ENCODE assay signal across 8 cellular contexts in the genomic region with DNA sequence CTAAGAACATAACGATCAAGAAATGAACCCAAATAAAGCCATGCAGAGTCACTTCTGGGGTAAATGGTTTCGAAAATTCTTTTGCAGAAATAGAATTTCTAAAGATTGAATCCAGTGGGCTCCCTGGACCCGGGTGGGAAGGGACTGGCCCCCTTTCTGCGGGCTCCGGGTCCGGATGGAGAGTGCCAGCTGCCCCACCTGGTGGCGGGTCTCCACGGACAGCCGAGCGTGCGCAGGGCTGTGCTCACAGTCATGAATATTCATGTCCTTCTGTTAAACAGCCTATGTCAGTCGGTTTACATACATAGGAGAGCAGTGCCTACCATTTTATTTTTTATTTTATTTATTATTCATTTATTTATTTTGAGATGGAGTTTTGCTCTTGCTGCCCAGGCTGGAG. TPM values are rescaled to one million over a fixed set of nuclear protein-coding genes. Genes with fewer than 3 reads are reported as not detected.
DNase-seq lines count a peak whose midpoint lies in the region; ATAC-seq, FAIRE-seq and TF ChIP-seq lines count a peak whose summit lies in the region.

No MANE protein-coding gene starts in this region.

- peak; percentile 60 to 80 (median 76) for TF ChIP-seq CTCF in H1 (IDR thresholded peaks at IDR 0.05; ENCODE audit: control extremely low read depth in 1 of 3, insufficient read depth in 1 of 3, low read depth in 1 of 3, low read length in 3 of 3)
- no peak for TF ChIP-seq CTCF in CD14-positive monocyte (IDR thresholded peaks at IDR 0.05)

- CTCF ChIA-PET in H1 (lab: Charles Lee; ENCODE audit: partially characterized antibody): interaction anchor here (1.3 to 7.0 kb wide), 5 partner anchors 20 to 64 kb away, joined by 3 to 47 read pairs (median 4); partner anchors contain the start of gene MRPS2

- no peak for TF ChIP-seq POLR2A in H1 (IDR thresholded peaks at IDR 0.05; ENCODE audit: control extremely low read depth in 1 of 2, low read depth in 2 of 2, low read length in 2 of 2)

- no peaks in the 10 kb centered on the region for H3K36me3 Mint-ChIP-seq in stimulated activated effector memory CD8-positive, alpha-beta T cell treated with anti-CD3 and anti-CD28 coated beads, Interleukin-12 subunit alpha, Interleukin-12 subunit beta, amount 100 ng/mL, for 72 hours
- H3K36me3 Mint-ChIP-seq in CD14-positive monocyte: no peaks in the 10 kb centered on the region

- H2BK12ac ChIP-seq in H1 (ENCODE audit: low read depth, low read length): no peak overlapping the region

- no peak overlapping the region for H2AFZ ChIP-seq in H1 (ENCODE audit: low read length)

- intact Hi-C loops in CD14-positive monocyte (cut with micrococcal nuclease): no loop called here

- H3K4me1 ChIP-seq in H1 (replicated peaks in 1 of 4; ENCODE audit: control insufficient read depth in 3 of 4, insufficient read depth in 4 of 4, low read length in 3 of 4): peaks cover 3 to 14% (median 8%) of the 10 kb centered on the region in 4 experiments

- ATAC-seq in stimulated activated effector memory CD8-positive, alpha-beta T cell treated with anti-CD3 and anti-CD28 coated beads, Interleukin-12 subunit alpha, Interleukin-12 subunit beta, amount 100 ng/mL, for 72 hours: peak; percentile 68
- ATAC-seq in HG03520 (IDR thresholded peaks at IDR 0.05; ENCODE audit: unreplicated experiment): no peak

- no peak overlapping the region for H4K91ac ChIP-seq in H1 (replicated peaks; ENCODE audit: insufficient read length, low read length)

- peak; percentile 37 for DNase-seq in activated naive CD4-positive, alpha-beta T cell treated with Interleukin-2 at 50 U/mL for 16 hours
- no peak for DNase-seq in activated naive CD4-positive, alpha-beta T cell treated with anti-CD3 and anti-CD28 coated beads, Interleukin-2, amount 50 U/mL, for 16 hours
- DNase-seq in NCI-H524 treated with DMSO at 0.1 percent for 48 hours (lab: John Stamatoyannopoulos, UW) (peak; percentile 24), H1 (ENCODE audit: low read depth in 1 of 2, low spot score in 2 of 2) (peak in 1 of 2 experiments; percentile 83), NCI-H774 (lab: John Stamatoyannopoulos, UW) (no peak), CD14-positive monocyte (ENCODE audit: low spot score) (no peak)
- no peak for DNase-seq in stimulated activated effector memory CD8-positive, alpha-beta T cell treated with anti-CD3 and anti-CD28 coated beads, Interleukin-12 subunit alpha, Interleukin-12 subunit beta, amount 100 ng/mL, for 72 hours (ENCODE audit: low spot score in 2 of 2)

- WGBS in H1 (ENCODE audit: extremely low coverage in 1 of 2, insufficient coverage in 1 of 2, insufficient read length in 1 of 2, insufficient replicate concordance in 2 of 2, low coverage in 1 of 2, low lambda C conversion rate in 2 of 2, missing lambda C conversion rate in 1 of 2), 2 experiments: 21% methylated on average over 12 of the region's 12 CpGs; no CpG with 5 or more reads in 1 of the 2 experiments

- no peak overlapping the region for H3K18ac ChIP-seq in H1 (ENCODE audit: extremely low read depth, low read length)

- H3K36me3 ChIP-seq in H1 (ENCODE audit: control insufficient read depth in 2 of 4, insufficient read depth in 4 of 4, low read length in 3 of 4): no peaks in the 10 kb centered on the region

- H4K5ac ChIP-seq in H1 (ENCODE audit: insufficient read length, low read depth, low read length): no peak overlapping the region

- H3K9me3 Mint-ChIP-seq in stimulated activated effector memory CD8-positive, alpha-beta T cell treated with anti-CD3 and anti-CD28 coated beads, Interleukin-12 subunit alpha, Interleukin-12 subunit beta, amount 100 ng/mL, for 72 hours: no peaks in the 10 kb centered on the region
- no peaks in the 10 kb centered on the region for H3K9me3 Mint-ChIP-seq in CD14-positive monocyte

- no peaks in the 10 kb centered on the region for H3K27me3 ChIP-seq in H1 (replicated peaks in 1 of 4; ENCODE audit: control insufficient read depth in 3 of 4, extremely low read depth in 1 of 4, insufficient read depth in 3 of 4, low read length in 3 of 4)

- H2BK15ac ChIP-seq in H1 (ENCODE audit: low read length): no peak overlapping the region

- H3K27ac ChIP-seq in H1 (ENCODE audit: low read depth, low read length): no peak overlapping the region

- no peaks in the 10 kb centered on the region for H3K9me3 ChIP-seq in H1 (ENCODE audit: insufficient read depth in 2 of 2, low read depth in 1 of 2, low read length in 1 of 2)

- H3K4me3 Mint-ChIP-seq in stimulated activated effector memory CD8-positive, alpha-beta T cell treated with anti-CD3 and anti-CD28 coated beads, Interleukin-12 subunit alpha, Interleukin-12 subunit beta, amount 100 ng/mL, for 72 hours: no peak overlapping the region
- H3K4me3 Mint-ChIP-seq in CD14-positive monocyte: no peak overlapping the region

- H3K79me1 ChIP-seq in H1 (ENCODE audit: low read depth, low read length): no peaks in the 10 kb centered on the region; the same call in 1 of the 2 replicates

- FAIRE-seq in H1 (lab: Jason Lieb, UNC): no peak

- H3K23me2 ChIP-seq in H1 (ENCODE audit: low read depth, low read length): peaks cover 2% of the 10 kb centered on the region; the same call in 1 of the 2 replicates

- no peak overlapping the region for H2BK20ac ChIP-seq in H1 (ENCODE audit: low read length)

- peaks cover 14 to 22% (median 19%) of the 10 kb centered on the region in 3 donors for H3K27me3 Mint-ChIP-seq in CD14-positive monocyte (ENCODE audit: low read depth in 3 of 3)

- no peak overlapping the region for H2AK5ac ChIP-seq in H1 (ENCODE audit: low read depth, low read length)

- H3K4me3 ChIP-seq in H1 (ENCODE audit: extremely low read depth in 1 of 4, insufficient read depth in 2 of 4, low read depth in 3 of 4, low read length in 4 of 4): no peak overlapping the region

- H3K56ac ChIP-seq in H1 (replicated peaks; ENCODE audit: insufficient read length, low read depth, low read length): no peak overlapping the region

- no peaks in the 10 kb centered on the region for H3K79me2 ChIP-seq in H1 (ENCODE audit: control insufficient read depth in 1 of 2, insufficient read depth in 2 of 2, low read length in 2 of 2)

- no peak overlapping the region for H2BK5ac ChIP-seq in H1 (ENCODE audit: low read depth, low read length)

- peaks cover 14% of the 10 kb centered on the region for H3K4me1 Mint-ChIP-seq in stimulated activated effector memory CD8-positive, alpha-beta T cell treated with anti-CD3 and anti-CD28 coated beads, Interleukin-12 subunit alpha, Interleukin-12 subunit beta, amount 100 ng/mL, for 72 hours
- H3K4me1 Mint-ChIP-seq in CD14-positive monocyte: peaks cover 4% of the 10 kb centered on the region

- no peak for TF ChIP-seq EP300 in H1 (IDR thresholded peaks at IDR 0.05; ENCODE audit: borderline replicate concordance in 1 of 2, low read depth in 2 of 2, low read length in 2 of 2)

- no peak overlapping the region for H2BK120ac ChIP-seq in H1 (replicated peaks; ENCODE audit: low read depth, low read length)

- H3K9ac ChIP-seq in H1 (replicated peaks in 1 of 4; ENCODE audit: extremely low read depth in 1 of 4, low read depth in 3 of 4, low read length in 3 of 4): no peak overlapping the region

- no peak overlapping the region for H3K23ac ChIP-seq in H1 (ENCODE audit: insufficient read length)

- peak; percentile 58 to 65 for TF ChIP-seq RAD21 in H1 (IDR thresholded peaks at IDR 0.05 in 1 of 2, conservative IDR thresholded peaks at IDR 0.05 in 1 of 2; ENCODE audit: low read depth in 2 of 2, low read length in 2 of 2)

- H3K14ac ChIP-seq in H1 (ENCODE audit: insufficient read length): no peak overlapping the region

- peaks cover 0 to 2% of the 10 kb centered on the region in 2 experiments for H4K20me1 ChIP-seq in H1 (replicated peaks in 1 of 2; ENCODE audit: control insufficient read depth in 1 of 2, insufficient read depth in 2 of 2, low read length in 2 of 2)

- H3K4ac ChIP-seq in H1 (replicated peaks; ENCODE audit: insufficient read length, low read depth, low read length): no peak overlapping the region

- H4K8ac ChIP-seq in H1 (ENCODE audit: extremely low read depth, insufficient read depth, low read length): no peak overlapping the region

- POLR2A ChIA-PET in H1 (lab: Charles Lee; ENCODE audit: partially characterized antibody): no interaction called here

- no peak overlapping the region for H3K27ac Mint-ChIP-seq in stimulated activated effector memory CD8-positive, alpha-beta T cell treated with anti-CD3 and anti-CD28 coated beads, Interleukin-12 subunit alpha, Interleukin-12 subunit beta, amount 100 ng/mL, for 72 hours
- no peak overlapping the region for H3K27ac Mint-ChIP-seq in CD14-positive monocyte

- peak overlapping the region in 1 of 2 experiments; percentile 16; a peak in 1 of 4 replicates for H3K4me2 ChIP-seq in H1 (ENCODE audit: insufficient read depth in 1 of 2, low read depth in 2 of 2, low read length in 2 of 2)

RNA-seq across cellular contexts. Expression of gene PPP1R26, which starts 4.7 kb away (rescaled TPM):
- total RNA-seq in H1 (2021; fragmentation: NEBNext Ultra II Directional; extraction: Animal tissue kit (Norgen Biotek cat#: 25700)): 32.7 and 35.9 TPM in 2 replicates
- polyA plus RNA-seq in H1 (2011; rRNA removed) (9.8 and 17.4 TPM in 2 replicates), CD14-positive monocyte (under 1 TPM; 0.56 to 0.60 TPM)
- polyA plus RNA-seq in H1 (2011; cell fraction: cytosol; rRNA removed): 18.3 TPM
- polyA plus RNA-seq in H1 (2011; cell fraction: nucleus; rRNA removed): 33.1 TPM
- polyA plus RNA-seq in H1 (2012, experiment 1 of 2): 15.6 to 25.7 TPM (median 25.0 TPM) in 4 replicates
- polyA plus RNA-seq in H1 (2012, experiment 2 of 2): 13.2 TPM
- 15.4 TPM for polyA plus RNA-seq in H1 (2013, experiment 1 of 2)
- 14.5 TPM for polyA plus RNA-seq in H1 (2013, experiment 2 of 2)
- 8.9 and 10.6 TPM in 2 replicates for polyA minus RNA-seq in H1 (2011; rRNA and poly(A)+ RNA removed)
- 23.6 TPM for polyA minus RNA-seq in H1 (2011; cell fraction: cytosol; rRNA and poly(A)+ RNA removed)
- 12.8 TPM for polyA minus RNA-seq in H1 (2011; cell fraction: nucleus; rRNA and poly(A)+ RNA removed)

RNA-seq across cellular contexts. Expression of gene MRPS2, which starts 25.6 kb away (rescaled TPM):
- 78.6 and 78.8 TPM in 2 replicates for total RNA-seq in H1 (2021; fragmentation: NEBNext Ultra II Directional; extraction: Animal tissue kit (Norgen Biotek cat#: 25700))
- polyA plus RNA-seq in H1 (2011; rRNA removed) (476 and 530 TPM in 2 replicates), CD14-positive monocyte (10 to 100 TPM; 27.9 to 30.2 TPM)
- polyA plus RNA-seq in H1 (2011; cell fraction: cytosol; rRNA removed): 259 TPM
- polyA plus RNA-seq in H1 (2011; cell fraction: nucleus; rRNA removed): 320 TPM
- polyA plus RNA-seq in H1 (2012, experiment 1 of 2): 55.2 to 114 TPM (median 111 TPM) in 4 replicates
- polyA plus RNA-seq in H1 (2012, experiment 2 of 2): 122 TPM
- 112 TPM for polyA plus RNA-seq in H1 (2013, experiment 1 of 2)
- 119 TPM for polyA plus RNA-seq in H1 (2013, experiment 2 of 2)
- 161 and 164 TPM in 2 replicates for polyA minus RNA-seq in H1 (2011; rRNA and poly(A)+ RNA removed)
- 116 TPM for polyA minus RNA-seq in H1 (2011; cell fraction: cytosol; rRNA and poly(A)+ RNA removed)
- 86.0 TPM for polyA minus RNA-seq in H1 (2011; cell fraction: nucleus; rRNA and poly(A)+ RNA removed)

RNA-seq across cellular contexts. Expression of gene LCN1, which starts 46.3 kb away (rescaled TPM):
- total RNA-seq in H1 (2021; fragmentation: NEBNext Ultra II Directional; extraction: Animal tissue kit (Norgen Biotek cat#: 25700)): not detected in 2 replicates
- polyA plus RNA-seq in H1 (2011; rRNA removed) (not detected in 2 replicates), CD14-positive monocyte (not detected)
- polyA plus RNA-seq in H1 (2011; cell fraction: cytosol; rRNA removed): not detected
- polyA plus RNA-seq in H1 (2011; cell fraction: nucleus; rRNA removed): not detected
- 0.24 TPM in 1 of 4 replicates, not detected in the others for polyA plus RNA-seq in H1 (2012, experiment 1 of 2)
- polyA plus RNA-seq in H1 (2012, experiment 2 of 2): not detected
- 0.20 TPM for polyA plus RNA-seq in H1 (2013, experiment 1 of 2)
- not detected for polyA plus RNA-seq in H1 (2013, experiment 2 of 2)
- not detected in 2 replicates for polyA minus RNA-seq in H1 (2011; rRNA and poly(A)+ RNA removed)
- not detected for polyA minus RNA-seq in H1 (2011; cell fraction: cytosol; rRNA and poly(A)+ RNA removed)
- polyA minus RNA-seq in H1 (2011; cell fraction: nucleus; rRNA and poly(A)+ RNA removed): not detected

Comparison
In these comparisons a context has a peak if more than half of its experiments do, and no peak if none do; other contexts are left out.
1. DNase-seq: peak in activated naive CD4-positive, alpha-beta T cell treated with Interleukin-2 at 50 U/mL for 16 hours (single experiment) and NCI-H524 treated with DMSO at 0.1 percent for 48 hours (single experiment); none in activated naive CD4-positive, alpha-beta T cell treated with anti-CD3 and anti-CD28 coated beads, Interleukin-2, amount 50 U/mL, for 16 hours (single experiment), stimulated activated effector memory CD8-positive, alpha-beta T cell treated with anti-CD3 and anti-CD28 coated beads, Interleukin-12 subunit alpha, Interleukin-12 subunit beta, amount 100 ng/mL, for 72 hours (0 of 2), NCI-H774 (single experiment) and CD14-positive monocyte (single experiment).